Comparison of ENCODE assay signal across 33 cellular contexts in the genomic region with DNA sequence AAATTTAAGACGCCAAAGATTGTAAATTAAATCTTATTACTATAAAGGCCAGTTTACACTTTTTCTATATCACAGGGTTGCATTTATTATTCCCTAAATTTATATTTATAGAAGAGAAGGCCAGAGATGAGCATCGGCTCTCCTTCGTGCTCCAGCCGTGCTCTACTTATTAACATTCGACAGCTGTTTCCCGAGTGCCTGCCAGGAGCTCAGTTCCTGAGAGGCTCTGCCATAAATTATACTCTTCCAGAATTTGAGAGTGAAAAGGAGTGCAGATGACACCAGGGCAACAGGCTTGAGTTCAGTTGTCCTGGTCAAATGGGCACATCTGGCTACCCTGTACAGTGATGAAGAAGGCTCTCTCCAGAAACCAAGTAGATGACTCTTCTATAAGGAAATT.
DNase-seq lines count a peak whose midpoint lies in the region; ATAC-seq lines count a peak whose summit lies in the region.
"Had no signal": no experiment of that assay in that cellular context is flagged by ENCODE, and none has a peak within 500 bp of the region (broad histone marks: within the 10 kb centered on the region; RNA-seq: fewer than 3 reads in every experiment).

No MANE protein-coding gene starts in this region.

- intact Hi-C loops in left cardiac atrium (cut with DNase I): no loop called here
- intact Hi-C loops in Right ventricle myocardium inferior (cut with DNase I): no loop called here
- intact Hi-C loops in left colon (cut with DNase I, micrococcal nuclease): no loop called here

- ATAC-seq in left cardiac atrium (no peak), Right ventricle myocardium inferior (no peak), left colon (no peak)
- ATAC-seq: activated CD4-positive, alpha-beta T cell treated with anti-CD3 and anti-CD28 coated beads for 36 hours; activated CD8-positive, alpha-beta T cell treated with anti-CD3 and anti-CD28 coated beads for 36 hours; activated T-helper 17 cell treated with anti-CD3 and anti-CD28 coated beads, Interleukin-2, amount 50 U/mL, for 72 hours; body of pancreas; CD8-positive, alpha-beta T cell; foreskin keratinocyte; GM12878; GM23338; right lobe of liver; stimulated activated naive CD8-positive, alpha-beta T cell treated with anti-CD3 and anti-CD28 coated beads, Interleukin-15, amount 100 ng/mL, for 72 hours had no signal

- DNase-seq in left cardiac atrium (peak; percentile 39), Right ventricle myocardium inferior (ENCODE audit: missing footprints) (no peak), SHP77 treated with DMSO at 0.1 percent for 48 hours (lab: John Stamatoyannopoulos, UW) (peak; percentile 35), myocyte (ENCODE audit: low read depth) (peak; percentile 17), left colon (no peak), NCI-H69 (lab: John Stamatoyannopoulos, UW) (no peak), GM03348 (ENCODE audit: low spot score) (no peak), hepatic stellate cell (ENCODE audit: low spot score) (no peak)
- DNase-seq: activated CD4-positive, alpha-beta T cell treated with anti-CD3 and anti-CD28 coated beads for 36 hours; activated CD8-positive, alpha-beta memory T cell treated with anti-CD3 and anti-CD28 coated beads, Interleukin-2, amount 50 U/mL, for 48 hours; activated CD8-positive, alpha-beta T cell treated with anti-CD3 and anti-CD28 coated beads for 36 hours; activated naive CD4-positive, alpha-beta T cell treated with anti-CD3 and anti-CD28 coated beads, Interleukin-2, amount 50 U/mL, for 16 hours; body of pancreas; CD8-positive, alpha-beta T cell; cerebellar nuclear complex; dermis blood vessel endothelial cell; DMS153; endodermal cell; foreskin keratinocyte; heart right ventricle; mammary epithelial cell; NCI-H1930; PC-9; right lobe of liver; stimulated activated CD4-positive, alpha-beta T cell treated with anti-CD3 and anti-CD28 coated beads, Interleukin-12 subunit alpha, Interleukin-12 subunit beta, amount 100 ng/mL, for 4 hours; stimulated activated CD4-positive, alpha-beta T cell treated with anti-CD3 and anti-CD28 coated beads, Interleukin-2, amount 100 ng/mL, for 48 hours; stimulated activated naive CD8-positive, alpha-beta T cell treated with anti-CD3 and anti-CD28 coated beads, Interleukin-15, amount 100 ng/mL, for 72 hours; SW 1271; thyroid gland; uterus had no signal

Comparison
In these comparisons a context has a peak if more than half of its experiments do, and no peak if none do; other contexts are left out.
1. DNase-seq: peak in left cardiac atrium (single experiment), SHP77 treated with DMSO at 0.1 percent for 48 hours (single experiment) and myocyte (single experiment); none in Right ventricle myocardium inferior (single experiment), left colon (0 of 2), NCI-H69 (single experiment), GM03348 (single experiment) and hepatic stellate cell (single experiment).